In genomic region chr18:48098538-48098937, GRCh38 we compare ENCODE assay signal across 2 cellular contexts.
TF ChIP-seq lines count a peak whose summit lies in the region.

No MANE protein-coding gene starts in this region.

TF ChIP-seq in SK-N-SH, 30 proteins besides CTCF, POLR2A, EP300 and RAD21:
- TF ChIP-seq USF1 (IDR thresholded peaks at IDR 0.05; ENCODE audit: borderline replicate concordance, low read depth) (peak; percentile 39; the same call in 1 of the 2 replicates), YY1 (IDR thresholded peaks at IDR 0.05; ENCODE audit: low read depth) (no peak)

TF ChIP-seq in SK-N-SH treated with all-trans-retinoic acid at 6 μM for 48 hours, 23 proteins besides CTCF, POLR2A, EP300 and RAD21 (continued from another document):
- TF ChIP-seq CREB5 (CRISPR knock-in tag; IDR thresholded peaks at IDR 0.05; ENCODE audit: low read depth) = no peak
- TF ChIP-seq ZFP3 (CRISPR knock-in tag; IDR thresholded peaks at IDR 0.05) = no peak
- no peak for TF ChIP-seq ZC3H10 (CRISPR knock-in tag; IDR thresholded peaks at IDR 0.05)
- TF ChIP-seq ZNF8 (CRISPR knock-in tag; IDR thresholded peaks at IDR 0.05) = no peak
- no peak for TF ChIP-seq ESRRG (CRISPR knock-in tag; IDR thresholded peaks at IDR 0.05)
- no peak for TF ChIP-seq GLIS3 (CRISPR knock-in tag; IDR thresholded peaks at IDR 0.05)
- no peak for TF ChIP-seq BACH2 (CRISPR knock-in tag; IDR thresholded peaks at IDR 0.05; ENCODE audit: borderline replicate concordance)
- TF ChIP-seq ZFP30 (CRISPR knock-in tag; IDR thresholded peaks at IDR 0.05) = no peak
- no peak for TF ChIP-seq ISL1 (CRISPR knock-in tag; IDR thresholded peaks at IDR 0.05)
- no peak for TF ChIP-seq CSRNP3 (CRISPR knock-in tag; IDR thresholded peaks at IDR 0.05)
- TF ChIP-seq ZNF70 (CRISPR knock-in tag; IDR thresholded peaks at IDR 0.05) = no peak
- no peak for TF ChIP-seq TCF4 (CRISPR knock-in tag; IDR thresholded peaks at IDR 0.05; ENCODE audit: borderline replicate concordance)
